In genomic region chr11:100882957-100883356, GRCh38 we compare ENCODE assay signal across 9 cellular contexts.
"Had no signal": no experiment of that assay in that cellular context is flagged by ENCODE, and none has a peak within 500 bp of the region (broad histone marks: within the 10 kb centered on the region; RNA-seq: fewer than 3 reads in every experiment).

No MANE protein-coding gene starts in this region.

- H3K4me3 ChIP-seq: GM23248, K562 had no signal

- DNase-seq: GM23248, GOT3, H7, HFFc6, KG1 had no signal

- H3K27ac ChIP-seq: GM23248, HL-60 had no signal

- H3K4me3 Mint-ChIP-seq: HFFc6 had no signal

- ATAC-seq: HCT116, HepG2, K562 had no signal

- H3K27ac Mint-ChIP-seq: HFFc6 had no signal
